25 cellular contexts compared by ENCODE assay signal in genomic region chr12:111351026-111351425, GRCh38.
"Had no signal": no experiment of that assay in that cellular context is flagged by ENCODE, and none has a peak within 500 bp of the region (broad histone marks: within the 10 kb centered on the region; RNA-seq: fewer than 3 reads in every experiment).

No MANE protein-coding gene starts in this region.

- H3K27ac ChIP-seq: colonic mucosa, epithelial cell of prostate, esophagus squamous epithelium, gastrocnemius medialis, heart right ventricle, left lung, lower lobe of right lung had no signal

- FAIRE-seq: endometrium, islet of Langerhans, keratinocyte had no signal

- H3K36me3 ChIP-seq: colonic mucosa, esophagus squamous epithelium, gastrocnemius medialis, heart right ventricle, left lung, lower lobe of right lung had no signal

- H3K4me3 ChIP-seq: colonic mucosa, esophagus squamous epithelium, gastrocnemius medialis, heart right ventricle, left lung, lower lobe of right lung, mucosa of descending colon had no signal

- H3K9me3 ChIP-seq: colonic mucosa had no signal

- DNase-seq: colonic mucosa; cortex of kidney; effector CD8-positive, alpha-beta T cell; effector memory CD8-positive, alpha-beta T cell; endodermal cell; erythroblast; esophagus squamous epithelium; foreskin fibroblast; foreskin melanocyte; gastrocnemius medialis; glutamatergic neuron; head of caudate nucleus; heart right ventricle; hippocampal formation; left cardiac atrium; left lung; left ventricle myocardium superior; lower lobe of right lung; mesenchymal stem cell; mucosa of descending colon had no signal

- H3K27me3 ChIP-seq: colonic mucosa, esophagus squamous epithelium, gastrocnemius medialis, heart right ventricle, left lung had no signal

- ATAC-seq: effector memory CD8-positive, alpha-beta T cell; esophagus mucosa; gastrocnemius medialis; heart right ventricle; left cardiac atrium; left lung; left ventricle myocardium superior; lower lobe of right lung; mucosa of descending colon had no signal

- H3K4me1 ChIP-seq: colonic mucosa, esophagus squamous epithelium, gastrocnemius medialis, heart right ventricle, left lung, lower lobe of right lung had no signal
